In the genomic region with DNA sequence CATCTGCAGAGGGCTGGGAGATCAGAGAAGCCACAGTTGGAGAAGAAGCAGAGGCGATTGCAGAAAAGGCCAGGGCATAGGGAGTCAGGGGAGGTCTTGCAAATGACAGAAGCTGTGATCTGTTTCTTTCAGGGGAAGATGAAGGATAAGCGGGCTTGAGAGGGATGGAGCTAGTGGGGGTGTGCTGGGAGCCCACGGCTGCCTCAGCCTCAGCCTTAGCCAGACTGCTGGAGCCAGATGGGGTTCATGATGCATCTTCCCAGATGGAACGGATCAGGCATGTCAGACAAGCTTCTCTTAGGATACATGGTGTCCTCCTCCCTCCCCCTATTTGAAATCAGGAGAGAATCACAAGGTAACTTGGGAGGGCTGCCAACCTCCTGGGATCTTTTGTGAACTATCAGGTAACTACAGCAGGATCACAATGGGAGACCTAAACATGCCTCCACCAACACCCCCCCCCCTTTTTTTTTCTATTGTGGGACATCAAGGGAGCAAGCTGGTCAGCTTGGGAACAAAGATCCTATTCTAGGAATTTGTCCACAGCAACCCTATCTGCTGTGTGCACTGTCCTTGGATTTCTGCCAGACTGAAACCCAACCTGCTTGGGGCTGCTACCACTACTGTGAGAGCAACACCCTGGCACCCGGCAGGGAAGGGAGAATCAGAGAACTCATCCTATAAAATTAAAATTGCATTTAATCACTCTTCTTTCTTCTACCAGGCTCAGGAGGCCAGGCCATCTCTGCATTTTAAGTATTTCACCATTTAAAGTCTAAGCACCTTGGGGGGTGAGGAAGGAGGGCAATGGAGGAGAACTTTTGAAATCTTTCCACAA, we compare ENCODE assay signal across 8 cellular contexts. TPM values are rescaled to one million over a fixed set of nuclear protein-coding genes. Genes with fewer than 3 reads are reported as not detected.
DNase-seq lines count a peak whose midpoint lies in the region; ATAC-seq and TF ChIP-seq lines count a peak whose summit lies in the region.

No MANE protein-coding gene starts in this region.

- H3K4me1 Mint-ChIP-seq in stimulated activated naive B cell treated with anti-CD40 and anti-IgM and Interleukin-4, amounts not matched to agents 10 μg/mL and 1 μg/mL and 100 μg/mL, for 72 hours: no peaks in the 10 kb centered on the region

- DNase-seq in H4 (ENCODE audit: low spot score) (peak; percentile 39), NCI-H748 (lab: John Stamatoyannopoulos, UW; ENCODE audit: unreplicated experiment) (peak; percentile 96), erythroblast (lab: John Stamatoyannopoulos, UW) (peak; percentile 53 to 55), ovary (peak in 4 of 5 donors; percentile 41 to 57 (median 51)), T-helper 2 cell (no peak), Karpas-422 (no peak)
- DNase-seq in stimulated activated naive B cell treated with anti-CD40 and anti-IgM and Interleukin-4, amounts not matched to agents 10 μg/mL and 1 μg/mL and 100 μg/mL, for 72 hours: no peak

- H3K9ac ChIP-seq in Karpas-422 (ENCODE audit: low read length): no peak overlapping the region

- H3K27ac Mint-ChIP-seq in stimulated activated naive B cell treated with anti-CD40 and anti-IgM and Interleukin-4, amounts not matched to agents 10 μg/mL and 1 μg/mL and 100 μg/mL, for 72 hours: no peak overlapping the region

- H3K4me3 Mint-ChIP-seq in stimulated activated naive B cell treated with anti-CD40 and anti-IgM and Interleukin-4, amounts not matched to agents 10 μg/mL and 1 μg/mL and 100 μg/mL, for 72 hours: no peak overlapping the region

- no peaks in the 10 kb centered on the region for H4K20me1 ChIP-seq in Karpas-422 (ENCODE audit: insufficient read depth, low read depth, low read length)

- no peak overlapping the region for H3K4me2 ChIP-seq in Karpas-422 (ENCODE audit: low read depth, low read length, poor library complexity, severe bottlenecking)

- no peak for TF ChIP-seq CTCF in ovary (IDR thresholded peaks at IDR 0.05)

- intact Hi-C loops in ovary (cut with DNase I): no loop called here

- H3K36me3 ChIP-seq in ovary (no peaks in the 10 kb centered on the region), Karpas-422 (ENCODE audit: insufficient read depth, low read length) (no peaks in the 10 kb centered on the region)

- no peaks in the 10 kb centered on the region for H3K9me3 ChIP-seq in ovary
- no peaks in the 10 kb centered on the region for H3K9me3 ChIP-seq in Karpas-422 (ENCODE audit: low read length)

- H3K27me3 ChIP-seq in ovary (no peaks in the 10 kb centered on the region), Karpas-422 (ENCODE audit: low read length) (no peaks in the 10 kb centered on the region)

- TF ChIP-seq EP300 in ovary (IDR thresholded peaks at IDR 0.05): no peak

- H2AFZ ChIP-seq in Karpas-422 (ENCODE audit: low read length): no peak overlapping the region

- H3K27ac ChIP-seq in ovary (no peak overlapping the region), Karpas-422 (ENCODE audit: low read length) (no peak overlapping the region)

- no peaks in the 10 kb centered on the region for H3K9me2 ChIP-seq in Karpas-422 (replicated peaks; ENCODE audit: insufficient read depth, low read length)

- TF ChIP-seq POLR2A in erythroblast (IDR thresholded peaks at IDR 0.05; ENCODE audit: low read length): no peak
- TF ChIP-seq POLR2A in ovary (IDR thresholded peaks at IDR 0.05): no peak

- no peaks in the 10 kb centered on the region for H3K9me3 Mint-ChIP-seq in stimulated activated naive B cell treated with anti-CD40 and anti-IgM and Interleukin-4, amounts not matched to agents 10 μg/mL and 1 μg/mL and 100 μg/mL, for 72 hours

- H3K79me2 ChIP-seq in Karpas-422 (ENCODE audit: low read length): no peaks in the 10 kb centered on the region

- H3K4me1 ChIP-seq in ovary (ENCODE audit: insufficient read depth) (peaks cover 21% of the 10 kb centered on the region), Karpas-422 (ENCODE audit: low read length) (no peaks in the 10 kb centered on the region)

- H3K4me3 ChIP-seq in ovary: no peak overlapping the region
- H3K4me3 ChIP-seq in Karpas-422 (ENCODE audit: low read length): no peak overlapping the region

- ATAC-seq in stimulated activated naive B cell treated with anti-CD40 and anti-IgM and Interleukin-4, amounts not matched to agents 10 μg/mL and 1 μg/mL and 100 μg/mL, for 72 hours (replicated peaks): no peak
- ATAC-seq in GM21526 (IDR thresholded peaks at IDR 0.05; ENCODE audit: low FRiP score, unreplicated experiment): no peak

- peaks cover 15 to 24% of the 10 kb centered on the region in 2 donors for H3K27me3 Mint-ChIP-seq in stimulated activated naive B cell treated with anti-CD40 and anti-IgM and Interleukin-4, amounts not matched to agents 10 μg/mL and 1 μg/mL and 100 μg/mL, for 72 hours

- WGBS in ovary, 3 donors: 16 to 23% (median 18%) methylated on average over 5 of the region's 5 CpGs

- H3K36me3 Mint-ChIP-seq in stimulated activated naive B cell treated with anti-CD40 and anti-IgM and Interleukin-4, amounts not matched to agents 10 μg/mL and 1 μg/mL and 100 μg/mL, for 72 hours: no peaks in the 10 kb centered on the region

RNA-seq across cellular contexts. Expression of a gene that starts 10.7 kb away (rescaled TPM):
- total RNA-seq in H4 (2014; rRNA removed; shearing (Covaris generic)): 50.5 and 74.7 TPM in 2 replicates
- 100 to 1,000 TPM in 4 of 7 donors, 10 to 100 TPM in 3; 60.4 to 164 (median 137) TPM for total RNA-seq in ovary
- 100 to 1,000 TPM in 1 of 2 donors, 10 to 100 TPM in 1; 54.2 to 183 TPM for polyA plus RNA-seq in ovary
- total RNA-seq in Karpas-422 (2014; rRNA removed; shearing (Covaris generic); ENCODE audit: low replicate concordance): 70.0 and 88.5 TPM in 2 replicates

Comparison
In these comparisons a context has a peak if more than half of its experiments do, and no peak if none do; other contexts are left out.
1. DNase-seq: peak in H4 (single experiment), NCI-H748 (single experiment), erythroblast (2 of 2) and ovary (4 of 5); none in stimulated activated naive B cell treated with anti-CD40 and anti-IgM and Interleukin-4, amounts not matched to agents 10 μg/mL and 1 μg/mL and 100 μg/mL, for 72 hours (single experiment), T-helper 2 cell (0 of 5) and Karpas-422 (single experiment).